In genomic region chr9:90895786-90896185, GRCh38 we compare ENCODE assay signal across 19 cellular contexts.
"Had no signal": no experiment of that assay in that cellular context is flagged by ENCODE, and none has a peak within 500 bp of the region (broad histone marks: within the 10 kb centered on the region; RNA-seq: fewer than 3 reads in every experiment).

No MANE protein-coding gene starts in this region.

- H3K36me3 ChIP-seq: colonic mucosa, pancreas, thyroid gland had no signal

- H3K36me3 Mint-ChIP-seq: activated naive CD8-positive, alpha-beta T cell; natural killer cell treated with Interleukin-12 subunit alpha and Interleukin-12 subunit beta and Interleukin-15 and Interleukin-18, amount 100 ng/mL, for 72 hours; T-cell had no signal

- H3K27ac Mint-ChIP-seq: activated naive CD8-positive, alpha-beta T cell; activated T-helper 2 cell treated with anti-CD3 and anti-CD28 coated beads, Interferon-gamma antibody, Interleukin-2, Interleukin-4, amounts not matched to agents 10 μg/mL and 5 μg/mL and 100 μg/mL, durations not matched to agents 14 hours and 24 hours and 36 hours; natural killer cell treated with Interleukin-12 subunit alpha and Interleukin-12 subunit beta and Interleukin-15 and Interleukin-18, amount 100 ng/mL, for 72 hours; stimulated activated naive CD8-positive, alpha-beta T cell treated with anti-CD3 and anti-CD28 coated beads, Interleukin-15, Interleukin-2, amounts not matched to agents 100 ng/mL and 50 ng/mL, for 24 hours; T-cell; T-helper 2 cell treated with Interferon-gamma antibody and Interleukin-4, amounts not matched to agents 5 μg/mL and 100 μg/mL, for 36 hours had no signal

- H3K4me3 Mint-ChIP-seq: activated naive CD8-positive, alpha-beta T cell; activated T-cell treated with anti-CD3 and anti-CD28 coated beads, Interleukin-2, amount 50 U/mL, for 4 hours; natural killer cell treated with Interleukin-12 subunit alpha and Interleukin-12 subunit beta and Interleukin-15 and Interleukin-18, amount 100 ng/mL, for 72 hours; stimulated activated naive CD8-positive, alpha-beta T cell treated with anti-CD3 and anti-CD28 coated beads, Interleukin-15, Interleukin-2, amounts not matched to agents 100 ng/mL and 50 ng/mL, for 24 hours; T-cell; T-helper 2 cell treated with Interferon-gamma antibody and Interleukin-4, amounts not matched to agents 5 μg/mL and 100 μg/mL, for 36 hours had no signal

- H3K27me3 Mint-ChIP-seq: activated naive CD8-positive, alpha-beta T cell; natural killer cell treated with Interleukin-12 subunit alpha and Interleukin-12 subunit beta and Interleukin-15 and Interleukin-18, amount 100 ng/mL, for 72 hours; stimulated activated naive CD8-positive, alpha-beta T cell treated with anti-CD3 and anti-CD28 coated beads, Interleukin-15, Interleukin-2, amounts not matched to agents 100 ng/mL and 50 ng/mL, for 24 hours; T-cell had no signal

- H3K9me3 ChIP-seq: colonic mucosa, heart left ventricle, pancreas, thyroid gland had no signal

- H3K27ac ChIP-seq: colonic mucosa, dorsolateral prefrontal cortex, heart left ventricle, pancreas, thyroid gland had no signal

- H3K27me3 ChIP-seq: colonic mucosa, dorsolateral prefrontal cortex, heart left ventricle, pancreas, thyroid gland had no signal

- H3K9me3 Mint-ChIP-seq: activated T-cell treated with anti-CD3 and anti-CD28 coated beads, Interleukin-2, amount 50 U/mL, for 4 hours; activated T-helper 2 cell treated with anti-CD3 and anti-CD28 coated beads, Interferon-gamma antibody, Interleukin-2, Interleukin-4, amounts not matched to agents 10 μg/mL and 5 μg/mL and 100 μg/mL, durations not matched to agents 14 hours and 24 hours and 36 hours; natural killer cell treated with Interleukin-12 subunit alpha and Interleukin-12 subunit beta and Interleukin-15 and Interleukin-18, amount 100 ng/mL, for 72 hours; stimulated activated naive CD8-positive, alpha-beta T cell treated with anti-CD3 and anti-CD28 coated beads, Interleukin-15, Interleukin-2, amounts not matched to agents 100 ng/mL and 50 ng/mL, for 24 hours; T-cell; T-helper 2 cell treated with Interferon-gamma antibody and Interleukin-4, amounts not matched to agents 5 μg/mL and 100 μg/mL, for 36 hours had no signal

- ATAC-seq: heart left ventricle; left colon; natural killer cell treated with Interleukin-12 subunit alpha and Interleukin-12 subunit beta and Interleukin-15 and Interleukin-18, amount 100 ng/mL, for 72 hours; pancreas; right cardiac atrium; T-cell had no signal

- H3K4me1 ChIP-seq: colonic mucosa, pancreas, thyroid gland had no signal

- DNase-seq: activated CD8-positive, alpha-beta memory T cell treated with anti-CD3 and anti-CD28 coated beads, Interleukin-2, amount 50 U/mL, for 4 hours; activated naive CD4-positive, alpha-beta T cell; activated T-cell treated with anti-CD3 and anti-CD28 coated beads, Interleukin-2, amount 50 U/mL, for 4 hours; amygdala; colonic mucosa; dorsolateral prefrontal cortex; heart left ventricle; left colon; pancreas; right cardiac atrium; stimulated activated CD4-positive, alpha-beta T cell treated with anti-CD3 and anti-CD28 coated beads, Interleukin-4, amount 100 ng/mL, for 24 hours; substantia nigra; T-cell had no signal

- H3K4me1 Mint-ChIP-seq: T-cell had no signal

- H3K4me3 ChIP-seq: colonic mucosa, dorsolateral prefrontal cortex, heart left ventricle, pancreas, thyroid gland had no signal
